Comparison of ENCODE assay signal across 19 cellular contexts in genomic region chr4:135124196-135124595, GRCh38.
"Had no signal": no experiment of that assay in that cellular context is flagged by ENCODE, and none has a peak within 500 bp of the region (broad histone marks: within the 10 kb centered on the region; RNA-seq: fewer than 3 reads in every experiment).

No MANE protein-coding gene starts in this region.

- H3K4me3 ChIP-seq: esophagus squamous epithelium, gastroesophageal sphincter, lung, psoas muscle, stomach, thyroid gland had no signal

- H3K27me3 ChIP-seq: esophagus squamous epithelium, gastroesophageal sphincter, stomach, thyroid gland had no signal

- H3K36me3 ChIP-seq: esophagus squamous epithelium, gastroesophageal sphincter, stomach, thyroid gland had no signal

- H3K27ac ChIP-seq: epithelial cell of prostate, esophagus squamous epithelium, gastroesophageal sphincter, psoas muscle, stomach, thyroid gland had no signal

- FAIRE-seq: kidney, urothelium cell line had no signal

- H3K4me1 ChIP-seq: esophagus squamous epithelium, gastroesophageal sphincter, psoas muscle, stomach, thyroid gland had no signal

- H3K9me3 ChIP-seq: esophagus squamous epithelium, gastroesophageal sphincter, psoas muscle, stomach, thyroid gland had no signal

- DNase-seq: effector memory CD8-positive, alpha-beta T cell; esophagus squamous epithelium; foreskin fibroblast; glutamatergic neuron; kidney; left colon; left ventricle myocardium superior; mesenchymal stem cell; midbrain; naive B cell; psoas muscle; stimulated activated naive CD4-positive, alpha-beta T cell; stomach; substantia nigra; thyroid gland had no signal
